In the genomic region with DNA sequence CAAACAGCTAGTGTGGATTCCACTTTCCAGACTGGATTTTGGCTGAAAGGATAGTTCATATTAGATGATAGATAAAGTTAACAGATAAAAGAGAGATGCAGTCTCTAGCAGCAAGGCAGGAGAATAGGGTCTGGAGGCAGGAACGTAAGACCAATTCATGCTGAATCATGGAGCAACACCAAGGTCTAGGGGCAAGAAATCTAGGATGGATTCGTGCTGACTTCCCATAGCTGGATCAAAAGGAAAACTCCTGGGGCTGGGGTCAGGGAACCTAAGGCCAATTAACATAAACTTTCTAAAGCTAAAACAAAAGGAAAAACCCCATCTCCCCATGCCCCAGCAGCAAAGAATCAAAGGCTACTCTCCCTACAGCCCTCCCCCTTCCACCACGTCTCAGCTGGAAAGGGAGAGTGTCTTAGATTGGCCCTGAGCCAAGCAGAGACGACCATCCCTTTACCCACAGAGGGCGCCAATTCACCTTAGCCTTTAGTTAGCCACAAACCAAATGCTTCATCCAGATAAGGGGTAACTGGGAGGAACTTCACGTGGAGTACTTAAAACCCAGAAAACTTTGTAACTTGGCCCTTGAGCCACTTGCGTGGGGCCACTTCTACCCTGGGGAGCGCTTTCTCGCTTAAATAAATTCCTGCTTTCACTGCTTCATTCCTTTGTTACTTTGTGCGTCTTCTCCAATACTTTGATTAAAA, we compare ENCODE assay signal across 1 cellular context.
TF ChIP-seq lines count a peak whose summit lies in the region.

No MANE protein-coding gene starts in this region.

TF ChIP-seq in K562, 482 proteins besides CTCF, POLR2A, EP300 and RAD21 (continued from another document):
- TF ChIP-seq NFXL1 (CRISPR knock-in tag; IDR thresholded peaks at IDR 0.05) (no peak), PHB2 (IDR thresholded peaks at IDR 0.05; ENCODE audit: low read depth) (no peak), HMGN3 (IDR thresholded peaks at IDR 0.05; ENCODE audit: borderline replicate concordance, extremely low read depth, insufficient read length, low read depth, low read length) (no peak), MCM5 (IDR thresholded peaks at IDR 0.05; ENCODE audit: low read depth) (no peak), NCOA1 (IDR thresholded peaks at IDR 0.05; ENCODE audit: low read depth) (0 out of 2 replicates have a peak, but pooled peaks have one; percentile 20), SUPT5H (IDR thresholded peaks at IDR 0.05) (no peak), TGIF2 (CRISPR knock-in tag; IDR thresholded peaks at IDR 0.05) (no peak), HCFC1 (IDR thresholded peaks at IDR 0.05; ENCODE audit: low read depth, low read length) (peak; percentile 46; the same call in 1 of the 2 replicates), NEUROD1 (IDR thresholded peaks at IDR 0.05; ENCODE audit: borderline replicate concordance, low read depth, low read length, partially characterized antibody) (peak; percentile 29), HOMEZ (CRISPR knock-in tag; IDR thresholded peaks at IDR 0.05) (no peak), U2AF1 (optimal IDR thresholded peaks at IDR 0.05; ENCODE audit: low read depth, low read length) (no peak), NONO (IDR thresholded peaks at IDR 0.05; ENCODE audit: low read depth in 2 of 2, low read length in 1 of 2) (peak in 1 of 2 experiments; percentile 49; a peak in 1 of 4 replicates)
TF ChIP-seq in K562: peak in this region for 138.
